ENCODE assay signal across 9 cellular contexts in the genomic region with DNA sequence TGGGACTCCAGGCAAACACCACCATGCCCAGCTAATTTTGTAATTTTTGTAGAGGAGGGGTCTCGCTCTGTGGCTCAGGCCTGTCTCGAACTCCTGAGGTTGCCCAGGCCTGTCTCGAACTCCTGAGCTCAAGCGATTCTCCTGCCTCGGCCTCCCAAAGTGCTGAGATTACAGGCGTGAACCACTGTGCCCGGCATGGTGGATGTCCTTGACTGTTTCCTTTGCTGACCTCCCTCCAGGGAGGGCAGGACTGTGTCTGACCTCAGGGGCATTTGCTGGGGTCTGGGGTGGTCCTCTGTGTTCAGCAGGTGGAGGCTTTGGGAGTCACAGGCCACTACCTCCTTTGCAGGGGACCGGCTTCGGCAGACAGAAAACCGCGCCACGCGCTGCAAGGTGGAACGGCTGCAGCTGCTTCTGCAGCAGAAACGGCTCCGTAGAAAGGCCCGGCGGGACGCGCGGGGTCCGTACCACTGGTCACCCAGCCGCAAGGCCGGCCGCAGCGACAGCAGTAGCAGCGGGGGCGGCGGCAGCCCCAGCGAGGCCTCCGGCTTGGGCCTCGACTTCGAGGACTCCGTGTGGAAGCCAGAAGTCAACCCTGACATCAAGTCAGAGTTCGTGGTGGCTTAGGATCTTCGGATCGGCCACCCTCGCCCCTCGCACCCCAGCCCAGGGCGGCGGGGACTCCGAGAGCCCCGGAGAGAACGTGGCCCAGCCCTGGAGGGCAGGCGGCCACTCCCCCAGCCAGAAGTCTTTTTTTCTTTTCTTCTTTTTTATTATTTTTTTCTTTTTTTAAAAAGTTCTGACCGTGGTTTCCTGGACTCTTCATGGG. TPM values are rescaled to one million over a fixed set of nuclear protein-coding genes. Genes with fewer than 3 reads are reported as not detected.
DNase-seq lines count a peak whose midpoint lies in the region; ATAC-seq, FAIRE-seq and TF ChIP-seq lines count a peak whose summit lies in the region.
"Had no signal": no experiment of that assay in that cellular context is flagged by ENCODE, and none has a peak within 500 bp of the region (broad histone marks: within the 10 kb centered on the region; RNA-seq: fewer than 3 reads in every experiment).

No MANE protein-coding gene starts in this region.

- H3K9ac ChIP-seq in trophoblast cell (ENCODE audit: low read length) (no peak overlapping the region), MM.1S (ENCODE audit: low read length) (no peak overlapping the region)

- no peak overlapping the region for H3K18ac ChIP-seq in trophoblast cell (ENCODE audit: low read length)

- H2BK120ac ChIP-seq in trophoblast cell (ENCODE audit: insufficient read depth, low read length, poor library complexity) = no peak overlapping the region

- no peak overlapping the region for H3K4ac ChIP-seq in trophoblast cell (ENCODE audit: low read depth, low read length)

- H2AFZ ChIP-seq in trophoblast cell (ENCODE audit: insufficient read depth, low read length, poor library complexity) (no peak overlapping the region), MM.1S (ENCODE audit: low read length) (no peak overlapping the region)

- no peak for TF ChIP-seq CTCF in CD4-positive, alpha-beta T cell (IDR thresholded peaks at IDR 0.05)
- TF ChIP-seq CTCF in Panc1 (IDR thresholded peaks at IDR 0.05) = no peak
- TF ChIP-seq CTCF in MM.1S (IDR thresholded peaks at IDR 0.05; ENCODE audit: low read length) = no peak

- H3K27ac Mint-ChIP-seq in CD4-positive, alpha-beta T cell = peak overlapping the region; percentile 95

- no peaks in the 10 kb centered on the region for H3K9me3 ChIP-seq in CD4-positive, alpha-beta T cell (ENCODE audit: control insufficient read depth, low read length)
- H3K9me3 ChIP-seq in Panc1 (ENCODE audit: control insufficient read depth, insufficient read depth, low read depth, low read length) (no peaks in the 10 kb centered on the region), trophoblast cell (ENCODE audit: insufficient read depth, low read depth, low read length) (no peaks in the 10 kb centered on the region), MM.1S (replicated peaks; ENCODE audit: insufficient read depth, low read length) (no peaks in the 10 kb centered on the region)

- H3K27ac ChIP-seq in CD4-positive, alpha-beta T cell (ENCODE audit: low read depth, low read length) = peak overlapping the region; percentile 13
- peak overlapping the region; percentile 89 for H3K27ac ChIP-seq in Panc1 (ENCODE audit: low read length)
- H3K27ac ChIP-seq in epithelial cell of prostate = peak overlapping the region; percentile 99
- no peak overlapping the region for H3K27ac ChIP-seq in trophoblast cell (ENCODE audit: low read depth, low read length)
- H3K27ac ChIP-seq in MM.1S (ENCODE audit: low read length) = no peak overlapping the region

- no peak overlapping the region for H2AK5ac ChIP-seq in trophoblast cell (ENCODE audit: low read length)

- POLR2A ChIA-PET in CD4-positive, alpha-beta T cell (lab: Charles Lee) = interaction anchor here (1.5 to 7.1 kb wide), 2 partner anchors 9 to 12 kb away, joined by 4 to 117 read pairs; partner anchors contain the start of gene CIRBP
- POLR2A ChIA-PET in Panc1 (lab: Charles Lee) = no interaction called here

- peaks cover 23% of the 10 kb centered on the region for H3F3A ChIP-seq in MM.1S (ENCODE audit: insufficient read depth, low read length)

- H2BK5ac ChIP-seq in trophoblast cell (ENCODE audit: low read depth, low read length, poor library complexity) = no peak overlapping the region

- H3K4me1 ChIP-seq in Panc1 (ENCODE audit: control insufficient read depth, insufficient read depth, low read length) (peaks cover 63% of the 10 kb centered on the region), trophoblast cell (ENCODE audit: control insufficient read depth in 1 of 2, insufficient read depth in 2 of 2, low read length in 2 of 2) (peaks cover 28 to 36% of the 10 kb centered on the region in 2 experiments), MM.1S (ENCODE audit: low read length) (peaks cover 20% of the 10 kb centered on the region)

- no TSS peak for BruUV-seq in Panc1 (replicated peaks; lab: Mats Ljungman, UMichigan)

- CTCF ChIA-PET in CD4-positive, alpha-beta T cell (lab: Charles Lee) = interaction anchor here (0.6 to 2.4 kb wide), 3 partner anchors 9 to 202 kb away, joined by 3 to 12 read pairs (median 4); no protein-coding TSS in a partner anchor
- CTCF ChIA-PET in Panc1 (lab: Charles Lee) = interaction anchor here (0.5 kb wide), 1 partner anchor 11 kb away, joined by 6 read pairs; no protein-coding TSS in a partner anchor

- H3K14ac ChIP-seq in trophoblast cell (ENCODE audit: low read length) = no peak overlapping the region

- intact Hi-C loops in CD4-positive, alpha-beta T cell (cut with DNase I, micrococcal nuclease) = no loop called here
- intact Hi-C loops in Panc1 (cut with micrococcal nuclease; ENCODE audit: unreplicated experiment) (no loop called here), sciatic nerve (cut with DNase I) (no loop called here)

- peaks cover 63% of the 10 kb centered on the region for H3K36me3 Mint-ChIP-seq in CD4-positive, alpha-beta T cell (ENCODE audit: low read depth)

- no peak overlapping the region for H2BK12ac ChIP-seq in trophoblast cell (ENCODE audit: low read length)

- no peaks in the 10 kb centered on the region for H4K20me1 ChIP-seq in MM.1S (ENCODE audit: insufficient read depth, low read length)

- H3K4me3 Mint-ChIP-seq in CD4-positive, alpha-beta T cell = peak overlapping the region; percentile 68

- H3K4me1 Mint-ChIP-seq in CD4-positive, alpha-beta T cell (ENCODE audit: low read depth) = peaks cover 47% of the 10 kb centered on the region

- H3K4me3 ChIP-seq in Panc1 (ENCODE audit: low read depth in 2 of 2, low read length in 2 of 2) = peak overlapping the region in 1 of 2 experiments; percentile 18; a peak in 2 of 4 replicates
- H3K4me3 ChIP-seq in trophoblast cell (ENCODE audit: low read depth, low read length) = no peak overlapping the region
- H3K4me3 ChIP-seq in MM.1S (ENCODE audit: low read length) = no peak overlapping the region

- no peaks in the 10 kb centered on the region for H3K9me3 Mint-ChIP-seq in CD4-positive, alpha-beta T cell

- no peaks in the 10 kb centered on the region for H3K27me3 Mint-ChIP-seq in CD4-positive, alpha-beta T cell

- in situ Hi-C loops in Panc1 (cut with HindIII; ENCODE audit: low pct_unique_long_range_greater_than_20kb, low sequenced_read_pairs) = no loop called here

- peaks cover 29% of the 10 kb centered on the region for H3K79me1 ChIP-seq in trophoblast cell (ENCODE audit: low read length)

- no peak for FAIRE-seq in GM19239 (lab: Jason Lieb, UNC)

- no peak overlapping the region for H4K91ac ChIP-seq in trophoblast cell (ENCODE audit: low read depth, low read length)

- H3K4me2 ChIP-seq in trophoblast cell (ENCODE audit: low read length) (no peak overlapping the region), MM.1S (ENCODE audit: low read depth, low read length) (no peak overlapping the region)

- no peak overlapping the region for H4K8ac ChIP-seq in trophoblast cell (ENCODE audit: low read depth, low read length)

- no peak for DNase-seq in CD4-positive, alpha-beta T cell
- DNase-seq in Panc1 (ENCODE audit: low read depth, low spot score) = no peak
- no peak for DNase-seq in epithelial cell of prostate (ENCODE audit: low read depth, low spot score)
- peak; percentile 70 for DNase-seq in sciatic nerve (ENCODE audit: low spot score)
- no peak for DNase-seq in GM19239 (ENCODE audit: insufficient read length, low spot score)
- DNase-seq in NCI-H2029 treated with DMSO at 0.1 percent for 48 hours (lab: John Stamatoyannopoulos, UW) = no peak
- no peak for DNase-seq in trophoblast cell
- no peak for DNase-seq in MM.1S
- DNase-seq: occipital lobe had no signal

- no peaks in the 10 kb centered on the region for H3K27me3 ChIP-seq in CD4-positive, alpha-beta T cell (ENCODE audit: control insufficient read depth, insufficient read depth, low read length)
- H3K27me3 ChIP-seq in Panc1 (ENCODE audit: control insufficient read depth, insufficient read depth, low read length) = no peaks in the 10 kb centered on the region
- no peaks in the 10 kb centered on the region for H3K27me3 ChIP-seq in trophoblast cell (ENCODE audit: insufficient read depth, low read length)
- H3K27me3 ChIP-seq in MM.1S (replicated peaks; ENCODE audit: insufficient read depth, low read length) = no peaks in the 10 kb centered on the region

- no peak overlapping the region for H4K12ac ChIP-seq in trophoblast cell (ENCODE audit: low read depth, low read length)

- H3K23ac ChIP-seq in trophoblast cell (ENCODE audit: low read length) = no peak overlapping the region

- ATAC-seq in CD4-positive, alpha-beta T cell (ENCODE audit: poor library complexity) = no peak
- ATAC-seq in Panc1 = no peak
- no peak for ATAC-seq in sciatic nerve

- no CpG with 5 or more reads among the region's 46 CpGs for WGBS in trophoblast cell (ENCODE audit: extremely low coverage, insufficient coverage, insufficient read length)

- peaks cover 18% of the 10 kb centered on the region for H3K79me2 ChIP-seq in trophoblast cell (ENCODE audit: control insufficient read depth, insufficient read depth, low read length, poor library complexity)
- H3K79me2 ChIP-seq in MM.1S (ENCODE audit: low read length) = peaks cover 36% of the 10 kb centered on the region

- H3K9me2 ChIP-seq in MM.1S (replicated peaks; ENCODE audit: insufficient read depth, low read length) = no peaks in the 10 kb centered on the region

- H3K36me3 ChIP-seq in Panc1 (ENCODE audit: control insufficient read depth, insufficient read depth, low read length) (peaks cover 2% of the 10 kb centered on the region), trophoblast cell (ENCODE audit: control insufficient read depth in 1 of 2, insufficient read depth in 2 of 2, low read length in 2 of 2) (peaks cover 60 to 63% of the 10 kb centered on the region in 2 experiments), MM.1S (replicated peaks; ENCODE audit: insufficient read depth, low read length) (peaks cover 12% of the 10 kb centered on the region; the same call in 1 of the 2 replicates)

RNA-seq across cellular contexts. Expression of gene MIDN, which starts 8.5 kb away (rescaled TPM):
- 100 to 1,000 TPM; 214 to 228 TPM for total RNA-seq in CD4-positive, alpha-beta T cell
- total RNA-seq in Panc1 (2021; ENCODE audit: unreplicated experiment) (118 TPM), sciatic nerve (117 TPM)
- 76.9 TPM for polyA plus RNA-seq in Panc1 (2012; ENCODE audit: insufficient read length)
- 159 and 165 TPM in 2 replicates for polyA plus RNA-seq in trophoblast cell (2013)

RNA-seq across cellular contexts. Expression of gene CIRBP, which starts 12.3 kb away (rescaled TPM):
- total RNA-seq in CD4-positive, alpha-beta T cell = 100 to 1,000 TPM; 614 to 628 TPM
- total RNA-seq in Panc1 (2021; ENCODE audit: unreplicated experiment) (66.6 TPM), sciatic nerve (550 TPM)
- polyA plus RNA-seq in Panc1 (2012; ENCODE audit: insufficient read length) = 101 TPM
- 116 and 120 TPM in 2 replicates for polyA plus RNA-seq in trophoblast cell (2013)

RNA-seq across cellular contexts. Expression of gene ATP5F1D, which starts 15.3 kb away (rescaled TPM):
- total RNA-seq in CD4-positive, alpha-beta T cell = 10 to 100 TPM; 77.6 to 92.6 TPM
- 218 TPM for total RNA-seq in Panc1 (2021; ENCODE audit: unreplicated experiment)
- 365 TPM for polyA plus RNA-seq in Panc1 (2012; ENCODE audit: insufficient read length)
- 90.9 TPM for total RNA-seq in sciatic nerve
- 106 and 107 TPM in 2 replicates for polyA plus RNA-seq in trophoblast cell (2013)

RNA-seq across cellular contexts. Expression of gene FAM174C, which starts 18.5 kb away (rescaled TPM):
- total RNA-seq in CD4-positive, alpha-beta T cell = 10 to 100 TPM; 32.0 to 38.3 TPM
- total RNA-seq in Panc1 (2021; ENCODE audit: unreplicated experiment) (133 TPM), sciatic nerve (21.4 TPM)
- 204 TPM for polyA plus RNA-seq in Panc1 (2012; ENCODE audit: insufficient read length)
- polyA plus RNA-seq in trophoblast cell (2013) = 58.5 and 63.2 TPM in 2 replicates

RNA-seq across cellular contexts. Expression of gene CBARP, which starts 19.1 kb away (rescaled TPM):
- total RNA-seq in CD4-positive, alpha-beta T cell = under 1 TPM in 1 of 2 experiments, not detected in 1; 0.22 TPM
- 14.5 TPM for total RNA-seq in Panc1 (2021; ENCODE audit: unreplicated experiment)
- 16.4 TPM for polyA plus RNA-seq in Panc1 (2012; ENCODE audit: insufficient read length)
- 2.9 TPM for total RNA-seq in sciatic nerve
- polyA plus RNA-seq in trophoblast cell (2013) = 3.7 and 4.2 TPM in 2 replicates

Comparison
In these comparisons a context has a peak if more than half of its experiments do, and no peak if none do; other contexts are left out.
1. H3K27ac ChIP-seq: peak in CD4-positive, alpha-beta T cell (single experiment), Panc1 (single experiment) and epithelial cell of prostate (single experiment); none in trophoblast cell (single experiment) and MM.1S (single experiment).